14 cellular contexts compared by ENCODE assay signal in the genomic region with DNA sequence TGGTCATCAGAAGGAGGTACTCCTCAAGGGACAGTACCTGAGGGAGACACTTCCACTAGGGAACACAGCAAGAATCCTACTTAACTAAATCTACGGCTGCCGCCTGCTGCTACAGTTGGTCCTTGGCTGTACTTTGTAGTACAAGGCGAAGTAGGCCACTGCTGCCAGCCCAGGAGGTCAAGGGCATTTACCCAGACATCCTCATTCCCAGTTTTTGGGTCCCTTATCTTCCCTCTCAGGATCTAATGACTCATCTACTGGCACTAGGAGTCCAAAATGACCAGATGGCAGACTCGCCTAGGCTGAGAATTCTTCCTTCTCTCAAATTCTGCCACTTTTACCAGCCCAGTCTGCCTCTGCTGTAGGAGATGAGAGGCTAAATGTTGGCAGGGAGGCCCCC. TPM values are rescaled to one million over a fixed set of nuclear protein-coding genes. Genes with fewer than 3 reads are reported as not detected.
"Had no signal": no experiment of that assay in that cellular context is flagged by ENCODE, and none has a peak within 500 bp of the region (broad histone marks: within the 10 kb centered on the region; RNA-seq: fewer than 3 reads in every experiment).

No MANE protein-coding gene starts in this region.

- H3K4me3 ChIP-seq: hepatocyte, left ventricle myocardium inferior, testis, vagina had no signal

- H3K9me3 Mint-ChIP-seq: activated CD4-positive, alpha-beta memory T cell treated with anti-CD3 and anti-CD28 coated beads for 36 hours; stimulated activated memory B cell treated with anti-CD40 and anti-IgM and Interleukin-4, amounts not matched to agents 10 μg/mL and 1 μg/mL and 100 μg/mL, for 72 hours; type B pancreatic cell had no signal

- DNase-seq: activated CD4-positive, CD25-positive, alpha-beta regulatory T cell; effector memory CD4-positive, alpha-beta T cell; small intestine; T-helper 17 cell had no signal

- ATAC-seq: esophagus mucosa, T-helper 17 cell had no signal

- H3K36me3 ChIP-seq: left ventricle myocardium inferior, vagina had no signal

- H3K27ac ChIP-seq: hepatocyte, left ventricle myocardium inferior, testis, vagina had no signal

- H3K4me1 ChIP-seq: testis had no signal

- H3K27me3 ChIP-seq: hepatocyte, testis, vagina had no signal

- H3K27me3 Mint-ChIP-seq: activated CD4-positive, alpha-beta memory T cell treated with anti-CD3 and anti-CD28 coated beads for 36 hours; T-helper 17 cell; type B pancreatic cell had no signal

- H3K36me3 Mint-ChIP-seq: activated CD4-positive, alpha-beta memory T cell treated with anti-CD3 and anti-CD28 coated beads for 36 hours; stimulated activated memory B cell treated with anti-CD40 and anti-IgM and Interleukin-4, amounts not matched to agents 10 μg/mL and 1 μg/mL and 100 μg/mL, for 72 hours; type B pancreatic cell had no signal

- H3K4me3 Mint-ChIP-seq: activated CD4-positive, alpha-beta memory T cell treated with anti-CD3 and anti-CD28 coated beads for 36 hours; stimulated activated memory B cell treated with anti-CD40 and anti-IgM and Interleukin-4, amounts not matched to agents 10 μg/mL and 1 μg/mL and 100 μg/mL, for 72 hours; T-helper 17 cell; type B pancreatic cell had no signal

- H3K9me3 ChIP-seq: left ventricle myocardium inferior, testis, vagina had no signal

- H3K27ac Mint-ChIP-seq: activated CD4-positive, alpha-beta memory T cell treated with anti-CD3 and anti-CD28 coated beads for 36 hours; stimulated activated memory B cell treated with anti-CD40 and anti-IgM and Interleukin-4, amounts not matched to agents 10 μg/mL and 1 μg/mL and 100 μg/mL, for 72 hours; T-helper 17 cell; type B pancreatic cell had no signal

RNA-seq across cellular contexts. Expression of a gene that starts 27.1 kb away (rescaled TPM):
- total RNA-seq: frontal cortex, left ventricle myocardium inferior, myocyte had no signal
